In the genomic region with DNA sequence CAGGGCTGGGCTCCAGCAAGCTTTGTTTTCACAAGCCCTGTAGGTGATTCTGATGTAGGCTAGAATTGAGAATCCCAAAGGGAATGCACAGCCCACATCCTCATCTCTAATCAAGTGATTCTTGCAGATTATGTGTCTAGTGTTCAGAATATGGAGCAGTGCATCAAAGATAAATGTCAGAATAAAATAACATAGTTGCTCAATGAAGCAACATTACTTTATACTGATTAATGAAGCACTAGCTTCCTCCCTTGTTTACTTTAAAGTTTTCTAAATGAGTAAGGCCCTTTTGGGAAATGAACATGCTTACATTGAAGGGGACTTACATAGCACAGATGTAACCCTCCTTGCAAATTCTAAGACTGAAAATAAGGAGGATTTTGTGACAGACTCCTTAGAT, we compare ENCODE assay signal across 27 cellular contexts. TPM values are rescaled to one million over a fixed set of nuclear protein-coding genes. Genes with fewer than 3 reads are reported as not detected.
DNase-seq lines count a peak whose midpoint lies in the region; ATAC-seq and TF ChIP-seq lines count a peak whose summit lies in the region.
"Had no signal": no experiment of that assay in that cellular context is flagged by ENCODE, and none has a peak within 500 bp of the region (broad histone marks: within the 10 kb centered on the region; RNA-seq: fewer than 3 reads in every experiment).

No MANE protein-coding gene starts in this region.

- peak overlapping the region; percentile 24 for H3K27ac Mint-ChIP-seq in CD4-positive, alpha-beta T cell
- H3K27ac Mint-ChIP-seq in T-helper 17 cell, result peak overlapping the region; percentile 88

- intact Hi-C loops in CD4-positive, alpha-beta T cell (cut with DNase I, micrococcal nuclease), result no loop called here
- intact Hi-C loops in heart left ventricle (cut with DNase I), result no loop called here

- TF ChIP-seq CTCF in CD4-positive, alpha-beta T cell (IDR thresholded peaks at IDR 0.05), result no peak
- TF ChIP-seq CTCF in fibroblast of mammary gland (conservative IDR thresholded peaks at IDR 0.05; ENCODE audit: control insufficient read depth, insufficient read depth, low read depth, low read length) (no peak), heart left ventricle (IDR thresholded peaks at IDR 0.05) (no peak)

- peaks cover 8% of the 10 kb centered on the region for H3K4me1 Mint-ChIP-seq in CD4-positive, alpha-beta T cell (ENCODE audit: low read depth)
- peaks cover 18% of the 10 kb centered on the region for H3K4me1 Mint-ChIP-seq in T-helper 17 cell

- TF ChIP-seq POLR2A in heart left ventricle (IDR thresholded peaks at IDR 0.05), result no peak

- H4K20me1 ChIP-seq in BLaER1, result peaks cover 62% of the 10 kb centered on the region

- CTCF ChIA-PET in CD4-positive, alpha-beta T cell (lab: Charles Lee), result interaction anchor here (0.9 kb wide), 1 partner anchor 71 kb away, joined by 3 read pairs; no protein-coding TSS in a partner anchor

- no peaks in the 10 kb centered on the region for H3K27me3 Mint-ChIP-seq in CD4-positive, alpha-beta T cell
- H3K27me3 Mint-ChIP-seq in T-helper 17 cell, result no peaks in the 10 kb centered on the region

- H3K4me3 Mint-ChIP-seq in CD4-positive, alpha-beta T cell, result no peak overlapping the region
- H3K4me3 Mint-ChIP-seq in T-helper 17 cell, result no peak overlapping the region
- H3K4me3 Mint-ChIP-seq: CD8-positive, alpha-beta memory T cell had no signal

- 0 out of 2 replicates have a peak overlapping the region, but pooled peaks have one; percentile 64 for H3K9ac ChIP-seq in BLaER1

- no peak for DNase-seq in CD4-positive, alpha-beta T cell
- DNase-seq in T-helper 17 cell, result no peak
- peak; percentile 5 for DNase-seq in fibroblast of mammary gland (ENCODE audit: low read depth)
- no peak for DNase-seq in NCI-H187 (lab: John Stamatoyannopoulos, UW)
- no peak for DNase-seq in NCI-H345 treated with DMSO at 0.1 percent for 48 hours (lab: John Stamatoyannopoulos, UW; ENCODE audit: unreplicated experiment)
- DNase-seq in heart left ventricle, result no peak
- DNase-seq: AML-193; CD8-positive, alpha-beta memory T cell; DMS 273 treated with DMSO at 0.1 percent for 48 hours; DMS79; GF-D8; NCI-H1105 treated with DMSO at 0.1 percent for 48 hours; NCI-H146; NCI-H2029; NCI-H446 treated with DMSO at 0.1 percent for 48 hours; NCI-H526; SHP77 had no signal

- H3K36me3 ChIP-seq in BLaER1 (peaks cover 86% of the 10 kb centered on the region), heart left ventricle (peaks cover 0 to 45% (median 0%) of the 10 kb centered on the region in 9 donors)

- ATAC-seq in CD4-positive, alpha-beta T cell (ENCODE audit: poor library complexity), result no peak
- no peak for ATAC-seq in T-helper 17 cell
- no peak for ATAC-seq in HG03457 (IDR thresholded peaks at IDR 0.05; ENCODE audit: unreplicated experiment)
- no peak for ATAC-seq in heart left ventricle
- ATAC-seq: A549, HCT116, HepG2, K562, Panc1 had no signal

- no peak overlapping the region for H3K4me3 ChIP-seq in BLaER1
- no peak overlapping the region for H3K4me3 ChIP-seq in fibroblast of mammary gland (ENCODE audit: control insufficient read depth, low read depth, low read length)
- no peak overlapping the region for H3K4me3 ChIP-seq in heart left ventricle
- H3K4me3 ChIP-seq: A549, K562 had no signal

- H3K9me3 Mint-ChIP-seq in CD4-positive, alpha-beta T cell, result no peaks in the 10 kb centered on the region
- H3K9me3 Mint-ChIP-seq: CD8-positive, alpha-beta memory T cell had no signal

- H3K9me3 ChIP-seq in BLaER1 (no peaks in the 10 kb centered on the region), T-helper 17 cell (ENCODE audit: control insufficient read depth, low read length, poor library complexity, severe bottlenecking) (no peaks in the 10 kb centered on the region), heart left ventricle (no peaks in the 10 kb centered on the region)
- no peaks in the 10 kb centered on the region for H3K9me3 ChIP-seq in CD4-positive, alpha-beta T cell (ENCODE audit: control insufficient read depth, low read length)
- H3K9me3 ChIP-seq: A549 had no signal

- H3K27ac ChIP-seq in BLaER1 (peak overlapping the region; percentile 23; the same call in 1 of the 2 replicates), heart left ventricle (no peak overlapping the region)
- no peak overlapping the region for H3K27ac ChIP-seq in CD4-positive, alpha-beta T cell (ENCODE audit: low read depth, low read length)
- H3K27ac ChIP-seq: A549, C4-2B, RWPE1 had no signal

- no peaks in the 10 kb centered on the region for H3K27me3 ChIP-seq in BLaER1
- no peaks in the 10 kb centered on the region for H3K27me3 ChIP-seq in CD4-positive, alpha-beta T cell (ENCODE audit: control insufficient read depth, insufficient read depth, low read length)
- H3K27me3 ChIP-seq in heart left ventricle, result no peaks in the 10 kb centered on the region

- H3K4me2 ChIP-seq in BLaER1, result peak overlapping the region; percentile 95
- H3K4me2 ChIP-seq: A549 had no signal

- POLR2A ChIA-PET in CD4-positive, alpha-beta T cell (lab: Charles Lee), result no interaction called here

- H3K36me3 Mint-ChIP-seq in CD4-positive, alpha-beta T cell (ENCODE audit: low read depth), result peaks cover 89% of the 10 kb centered on the region
- H3K36me3 Mint-ChIP-seq in T-helper 17 cell (ENCODE audit: low read depth), result peaks cover 16% of the 10 kb centered on the region

- H3K4me1 ChIP-seq in BLaER1 (peaks cover 74% of the 10 kb centered on the region), heart left ventricle (peaks cover 0 to 16% (median 12%) of the 10 kb centered on the region in 12 donors)
- H3K4me1 ChIP-seq: A549 had no signal

RNA-seq across cellular contexts. Expression of a gene that starts 39.1 kb away (rescaled TPM):
- 10 to 100 TPM; 82.0 to 83.5 TPM for total RNA-seq in CD4-positive, alpha-beta T cell
- 100 to 1,000 TPM; 125 to 137 TPM for total RNA-seq in T-helper 17 cell
- total RNA-seq in heart left ventricle, result 1 to 10 TPM; 1.3 to 9.7 (median 2.8) TPM
- 1 to 10 TPM; 1.5 to 1.7 TPM for polyA plus RNA-seq in heart left ventricle
- total RNA-seq: LHCN-M2 had no signal

Comparison
In these comparisons a context has a peak if more than half of its experiments do, and no peak if none do; other contexts are left out.
1. RNA of a gene that starts 39.1 kb away (total RNA-seq): 125 to 137 TPM in T-helper 17 cell and 82.0 to 83.5 TPM in CD4-positive, alpha-beta T cell; 1.3 to 9.7 TPM in heart left ventricle; every median in the first group is over 4 times any median in the second.